In genomic region chr3:48521635-48522034, GRCh38 we compare ENCODE assay signal across 29 cellular contexts. TPM values are rescaled to one million over a fixed set of nuclear protein-coding genes. Genes with fewer than 3 reads are reported as not detected.
"Had no signal": no experiment of that assay in that cellular context is flagged by ENCODE, and none has a peak within 500 bp of the region (broad histone marks: within the 10 kb centered on the region; RNA-seq: fewer than 3 reads in every experiment).

No MANE protein-coding gene starts in this region.

- DNase-seq: activated CD4-positive, alpha-beta T cell treated with anti-CD3 and anti-CD28 coated beads, Interleukin-2, amount 50 U/mL, for 1 hour; activated CD8-positive, alpha-beta T cell treated with anti-CD3 and anti-CD28 coated beads for 36 hours; activated effector memory CD4-positive, alpha-beta T cell treated with anti-CD3 and anti-CD28 coated beads, Interleukin-2, amount 50 U/mL, for 16 hours; activated naive CD4-positive, alpha-beta T cell; activated naive CD4-positive, alpha-beta T cell treated with anti-CD3 and anti-CD28 coated beads, Interleukin-2, amount 50 U/mL, for 16 hours; activated naive CD8-positive, alpha-beta T cell treated with anti-CD3 and anti-CD28 coated beads for 36 hours; activated T-cell treated with anti-CD3 and anti-CD28 coated beads, Interleukin-2, amount 50 U/mL, for 1 hour; activated T-cell treated with anti-CD3 and anti-CD28 coated beads, Interleukin-2, amount 50 U/mL, for 72 hours; amniotic stem cell; brain microvascular endothelial cell; central memory CD4-positive, alpha-beta T cell; MM.1S; MV-4-11; NCI-H1092; NCI-H1436 treated with DMSO at 0.1 percent for 48 hours; NCI-H1694 treated with DMSO at 0.1 percent for 48 hours; NCI-H2029; NCI-H2107; NCI-H2171; NCI-H510A; NCI-H526; NCI-H748 treated with DMSO at 0.1 percent for 48 hours; PC-9 had no signal

- H3K4me3 ChIP-seq: PC-9 had no signal

- H3K9me3 Mint-ChIP-seq: activated CD8-positive, alpha-beta T cell treated with anti-CD3 and anti-CD28 coated beads for 36 hours; activated naive CD8-positive, alpha-beta T cell treated with anti-CD3 and anti-CD28 coated beads for 36 hours; activated T-cell treated with anti-CD3 and anti-CD28 coated beads, Interleukin-2, amount 50 U/mL, for 72 hours; activated T-helper 17 cell treated with anti-CD3 and anti-CD28 coated beads, Interleukin-2, amount 50 U/mL, for 72 hours; T-helper 2 cell treated with Interferon-gamma antibody and Interleukin-4, amounts not matched to agents 5 μg/mL and 100 μg/mL, for 36 hours had no signal

- H3K27ac ChIP-seq: brain microvascular endothelial cell, KMS-11, PC-9 had no signal

- H3K27me3 ChIP-seq: brain microvascular endothelial cell had no signal

- H3K36me3 ChIP-seq: brain microvascular endothelial cell had no signal

- H3K27ac Mint-ChIP-seq: activated CD8-positive, alpha-beta T cell treated with anti-CD3 and anti-CD28 coated beads for 36 hours; activated naive CD8-positive, alpha-beta T cell treated with anti-CD3 and anti-CD28 coated beads for 36 hours; activated T-cell treated with anti-CD3 and anti-CD28 coated beads, Interleukin-2, amount 50 U/mL, for 72 hours; activated T-helper 17 cell treated with anti-CD3 and anti-CD28 coated beads, Interleukin-2, amount 50 U/mL, for 72 hours; T-helper 2 cell treated with Interferon-gamma antibody and Interleukin-4, amounts not matched to agents 5 μg/mL and 100 μg/mL, for 36 hours had no signal

- H2AFZ ChIP-seq: PC-9 had no signal

- H3K4me2 ChIP-seq: KMS-11, PC-9 had no signal

- H3K27me3 Mint-ChIP-seq: activated CD8-positive, alpha-beta T cell treated with anti-CD3 and anti-CD28 coated beads for 36 hours; activated naive CD8-positive, alpha-beta T cell treated with anti-CD3 and anti-CD28 coated beads for 36 hours; activated T-helper 17 cell treated with anti-CD3 and anti-CD28 coated beads, Interleukin-2, amount 50 U/mL, for 72 hours had no signal

- H3K4me3 Mint-ChIP-seq: activated CD8-positive, alpha-beta T cell treated with anti-CD3 and anti-CD28 coated beads for 36 hours; activated naive CD8-positive, alpha-beta T cell treated with anti-CD3 and anti-CD28 coated beads for 36 hours; activated T-cell treated with anti-CD3 and anti-CD28 coated beads, Interleukin-2, amount 50 U/mL, for 72 hours; activated T-helper 17 cell treated with anti-CD3 and anti-CD28 coated beads, Interleukin-2, amount 50 U/mL, for 72 hours; T-helper 2 cell treated with Interferon-gamma antibody and Interleukin-4, amounts not matched to agents 5 μg/mL and 100 μg/mL, for 36 hours had no signal

RNA-seq across cellular contexts. Expression of gene UCN2, which starts 41.9 kb away (rescaled TPM):
- total RNA-seq: activated CD8-positive, alpha-beta memory T cell treated with anti-CD3 and anti-CD28 coated beads for 36 hours; activated CD8-positive, alpha-beta T cell treated with anti-CD3 and anti-CD28 coated beads for 36 hours; activated naive CD8-positive, alpha-beta T cell treated with anti-CD3 and anti-CD28 coated beads for 36 hours; activated T-cell treated with anti-CD3 and anti-CD28 coated beads, Interleukin-2, amount 50 U/mL, for 72 hours; Right ventricle myocardium superior; T-helper 1 cell treated with Interleukin-12 subunit alpha and Interleukin-12 subunit beta and Interleukin-4 antibody, amounts not matched to agents 30 ng/mL and 1 ng/mL, for 36 hours had no signal
